Comparison of ENCODE assay signal across 30 cellular contexts in genomic region chr2:10923965-10924364, GRCh38. TPM values are rescaled to one million over a fixed set of nuclear protein-coding genes. Genes with fewer than 3 reads are reported as not detected.
"Had no signal": no experiment of that assay in that cellular context is flagged by ENCODE, and none has a peak within 500 bp of the region (broad histone marks: within the 10 kb centered on the region; RNA-seq: fewer than 3 reads in every experiment).

No MANE protein-coding gene starts in this region.

- H3K36me3 Mint-ChIP-seq: immature natural killer cell, mesothelial cell of epicardium, naive B cell, natural killer cell had no signal

- H3K27me3 Mint-ChIP-seq: stimulated activated naive CD8-positive, alpha-beta T cell treated with anti-CD3 and anti-CD28 coated beads, Interleukin-15, Interleukin-2, amounts not matched to agents 100 ng/mL and 50 ng/mL, for 24 hours had no signal

- H3K36me3 ChIP-seq: heart left ventricle, left lung, lower lobe of right lung, pancreas, prostate gland, suprapubic skin, thoracic aorta, tibial artery, uterus had no signal

- H3K27me3 ChIP-seq: pancreas, uterus had no signal

- H3K27ac ChIP-seq: heart left ventricle, left lung, lower lobe of right lung, pancreas, prostate gland, suprapubic skin, thoracic aorta, tibial artery, uterus had no signal

- H3K4me1 Mint-ChIP-seq: immature natural killer cell, natural killer cell had no signal

- H3K4me3 ChIP-seq: heart left ventricle, left lung, lower lobe of right lung, pancreas, prostate gland, suprapubic skin, thoracic aorta, tibial artery, uterus had no signal

- H3K4me1 ChIP-seq: left lung, lower lobe of right lung, pancreas, prostate gland, suprapubic skin, tibial artery, uterus had no signal

- DNase-seq: heart left ventricle; hypothalamus; immature natural killer cell; kidney; left lung; lower lobe of right lung; mammary epithelial cell; mesenchymal stem cell; naive B cell; natural killer cell; nephron progenitor cell; nucleus accumbens; retina; right cardiac atrium; small intestine; stimulated activated CD4-positive, alpha-beta T cell treated with anti-CD3 and anti-CD28 coated beads, Interleukin-1b, Interleukin-23, amount 100 ng/mL, for 48 hours; stimulated activated CD4-positive, alpha-beta T cell treated with anti-CD3 and anti-CD28 coated beads, Interleukin-2, amount 100 ng/mL, for 48 hours; stimulated activated naive CD4-positive, alpha-beta T cell; trophoblast cell; uterus had no signal

- H3K27ac Mint-ChIP-seq: immature natural killer cell; mesothelial cell of epicardium; natural killer cell; nephron progenitor cell; stimulated activated naive CD8-positive, alpha-beta T cell treated with anti-CD3 and anti-CD28 coated beads, Interleukin-15, Interleukin-2, amounts not matched to agents 100 ng/mL and 50 ng/mL, for 24 hours had no signal

- H3K9me3 Mint-ChIP-seq: immature natural killer cell; mesothelial cell of epicardium; natural killer cell; nephron progenitor cell; stimulated activated naive CD8-positive, alpha-beta T cell treated with anti-CD3 and anti-CD28 coated beads, Interleukin-15, Interleukin-2, amounts not matched to agents 100 ng/mL and 50 ng/mL, for 24 hours had no signal

- H3K4me3 Mint-ChIP-seq: immature natural killer cell; mesothelial cell of epicardium; naive B cell; natural killer cell; nephron progenitor cell; stimulated activated naive CD8-positive, alpha-beta T cell treated with anti-CD3 and anti-CD28 coated beads, Interleukin-15, Interleukin-2, amounts not matched to agents 100 ng/mL and 50 ng/mL, for 24 hours had no signal

- H3K9me3 ChIP-seq: heart left ventricle, left lung, lower lobe of right lung, pancreas, prostate gland, suprapubic skin, thoracic aorta, tibial artery, uterus had no signal

RNA-seq across cellular contexts. Expression of gene KCNF1, which starts 12.2 kb away (rescaled TPM):
- total RNA-seq: left lung, lower lobe of right lung, mononuclear cell, natural killer cell, subcutaneous adipose tissue, suprapubic skin, thoracic aorta had no signal
- polyA plus RNA-seq: immature natural killer cell, liver had no signal
